Comparison of ENCODE assay signal across 10 cellular contexts in genomic region chr14:59150990-59151389, GRCh38. TPM values are rescaled to one million over a fixed set of nuclear protein-coding genes. Genes with fewer than 3 reads are reported as not detected.
DNase-seq lines count a peak whose midpoint lies in the region; ATAC-seq, FAIRE-seq and TF ChIP-seq lines count a peak whose summit lies in the region.
"Had no signal": no experiment of that assay in that cellular context is flagged by ENCODE, and none has a peak within 500 bp of the region (broad histone marks: within the 10 kb centered on the region; RNA-seq: fewer than 3 reads in every experiment).

No MANE protein-coding gene starts in this region.

- H3K9ac ChIP-seq in Karpas-422 (ENCODE audit: low read length), result no peak overlapping the region

- H3K9me2 ChIP-seq in Karpas-422 (replicated peaks; ENCODE audit: insufficient read depth, low read length), result no peaks in the 10 kb centered on the region

- peak; percentile 65 for DNase-seq in Karpas-422
- DNase-seq in pons (ENCODE audit: low spot score), result peak; percentile 72
- no peak for DNase-seq in stomach
- no peak for DNase-seq in SHP77 treated with DMSO at 0.1 percent for 48 hours (lab: John Stamatoyannopoulos, UW)
- no peak for DNase-seq in GM12892 (ENCODE audit: insufficient read length)
- DNase-seq: SJCRH30; stimulated activated naive CD8-positive, alpha-beta T cell treated with anti-CD3 and anti-CD28 coated beads, Interleukin-15, amount 100 ng/mL, for 72 hours had no signal

- no peak overlapping the region for H3K4me3 ChIP-seq in Karpas-422 (ENCODE audit: low read length)
- no peak overlapping the region for H3K4me3 ChIP-seq in stomach
- H3K4me3 ChIP-seq: SJCRH30 had no signal

- WGBS in stomach, 5 donors, result 61 to 82% (median 77%) methylated on average over 2 of the region's 2 CpGs

- no peaks in the 10 kb centered on the region for H3K9me3 ChIP-seq in Karpas-422 (ENCODE audit: low read length)
- H3K9me3 ChIP-seq in stomach, result no peaks in the 10 kb centered on the region
- H3K9me3 ChIP-seq: SJCRH30 had no signal

- H3K36me3 ChIP-seq in Karpas-422 (ENCODE audit: insufficient read depth, low read length) (no peaks in the 10 kb centered on the region), stomach (no peaks in the 10 kb centered on the region)
- H3K36me3 ChIP-seq: SJCRH30 had no signal

- FAIRE-seq in GM12892 (lab: Jason Lieb, UNC), result no peak

- no peak for TF ChIP-seq CTCF in stomach (IDR thresholded peaks at IDR 0.05)

- H3K4me1 ChIP-seq in Karpas-422 (ENCODE audit: low read length) (peaks cover 26% of the 10 kb centered on the region), stomach (no peaks in the 10 kb centered on the region)
- H3K4me1 ChIP-seq: SJCRH30 had no signal

- intact Hi-C loops in stomach (cut with DNase I; ENCODE audit: low total_unique reads), result no loop called here

- no peaks in the 10 kb centered on the region for H4K20me1 ChIP-seq in Karpas-422 (ENCODE audit: insufficient read depth, low read depth, low read length)

- TF ChIP-seq POLR2A in stomach (IDR thresholded peaks at IDR 0.05) (no peak), GM12892 (IDR thresholded peaks at IDR 0.05; ENCODE audit: low read depth, low read length) (no peak)

- H3K4me2 ChIP-seq in Karpas-422 (ENCODE audit: low read depth, low read length, poor library complexity, severe bottlenecking), result no peak overlapping the region

- TF ChIP-seq EP300 in stomach (IDR thresholded peaks at IDR 0.05), result no peak

- no peak overlapping the region for H3K27ac ChIP-seq in Karpas-422 (ENCODE audit: low read length)
- H3K27ac ChIP-seq in stomach, result no peak overlapping the region
- H3K27ac ChIP-seq: SJCRH30 had no signal

- ATAC-seq in GM19023 (IDR thresholded peaks at IDR 0.05; ENCODE audit: unreplicated experiment) (peak; percentile 58), HG02623 (IDR thresholded peaks at IDR 0.05; ENCODE audit: unreplicated experiment) (peak; percentile 69)
- ATAC-seq: HCT116; stimulated activated naive CD8-positive, alpha-beta T cell treated with anti-CD3 and anti-CD28 coated beads, Interleukin-15, amount 100 ng/mL, for 72 hours had no signal

- no peak overlapping the region for H2AFZ ChIP-seq in Karpas-422 (ENCODE audit: low read length)

- H3K79me2 ChIP-seq in Karpas-422 (ENCODE audit: low read length), result no peaks in the 10 kb centered on the region

- H3K27me3 ChIP-seq in Karpas-422 (ENCODE audit: low read length) (no peaks in the 10 kb centered on the region), stomach (no peaks in the 10 kb centered on the region)
- H3K27me3 ChIP-seq: SJCRH30 had no signal

RNA-seq across cellular contexts. Expression of gene DAAM1, which starts 37.5 kb away (rescaled TPM):
- 25.9 and 43.8 TPM in 2 replicates for total RNA-seq in Karpas-422 (2014; rRNA removed; shearing (Covaris generic); ENCODE audit: low replicate concordance)
- total RNA-seq in stomach, result 100 to 1,000 TPM in 2 of 5 donors, 10 to 100 TPM in 3; 21.9 to 204 (median 44.3) TPM
- polyA plus RNA-seq in stomach, result 10 to 100 TPM in 1 of 3 donors, 1 to 10 TPM in 2; 5.8 to 12.1 (median 9.6) TPM
- 9.7 TPM for polyA plus RNA-seq in GM12892 (2012; ENCODE audit: missing spikeins)

Comparison
In these comparisons a context has a peak if more than half of its experiments do, and no peak if none do; other contexts are left out.
1. DNase-seq: peak in Karpas-422 (single experiment) and pons (single experiment); none in stomach (single experiment), SHP77 treated with DMSO at 0.1 percent for 48 hours (single experiment) and GM12892 (single experiment).